Comparison of ENCODE assay signal across 17 cellular contexts in the genomic region with DNA sequence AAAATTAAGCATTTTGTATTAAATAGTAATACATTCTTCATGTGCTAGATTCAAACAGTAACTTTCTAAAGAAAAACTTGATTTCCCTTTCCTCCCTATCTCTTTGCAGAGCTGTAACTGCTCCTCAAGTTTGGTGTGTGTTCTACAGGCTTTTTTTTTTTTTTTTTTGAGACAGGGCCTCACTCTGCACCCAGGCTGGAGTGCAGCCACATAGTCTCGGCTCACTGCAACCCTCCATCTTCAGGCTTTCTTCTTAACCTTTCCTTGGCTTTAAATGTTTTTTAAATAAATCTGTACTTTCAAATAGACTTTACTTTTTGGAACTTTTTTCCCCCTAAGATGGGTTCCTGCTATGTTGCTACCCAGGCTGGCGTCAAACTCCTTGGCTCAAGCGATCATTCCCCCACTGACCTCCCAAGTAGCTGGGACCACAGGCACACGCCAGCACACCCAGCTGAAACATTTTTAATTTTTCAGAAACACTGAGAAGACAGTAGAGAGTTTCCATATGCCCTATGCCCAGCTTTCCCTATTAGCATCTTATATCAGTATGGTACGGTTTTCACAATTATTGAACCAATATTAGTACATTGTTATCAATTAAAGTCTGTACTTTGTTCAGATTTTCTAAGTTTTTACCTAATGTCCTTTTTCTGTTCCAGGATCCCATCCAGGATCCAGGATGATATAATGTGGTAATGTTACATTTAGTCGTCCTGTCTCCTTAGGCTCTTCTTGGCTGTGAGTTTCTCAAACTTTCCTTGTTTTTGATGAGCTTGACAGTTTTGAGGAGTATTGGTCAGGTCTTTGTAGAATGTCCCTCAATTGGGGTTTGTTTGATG. TPM values are rescaled to one million over a fixed set of nuclear protein-coding genes. Genes with fewer than 3 reads are reported as not detected.
A peak's percentile ranks its signal among the peaks of the same experiment; 100 is the strongest.
DNase-seq lines count a peak whose midpoint lies in the region; ATAC-seq and TF ChIP-seq lines count a peak whose summit lies in the region.
"Had no signal": no experiment of that assay in that cellular context is flagged by ENCODE, and none has a peak within 500 bp of the region (broad histone marks: within the 10 kb centered on the region; RNA-seq: fewer than 3 reads in every experiment).

No MANE protein-coding gene starts in this region.

- H3K27ac ChIP-seq in heart right ventricle (peak overlapping the region in 2 of 10 donors; percentile 2 to 43), coronary artery (peak overlapping the region; percentile 12 to 52), thymus (ENCODE audit: low read depth) (peak overlapping the region; percentile 13)
- H3K27ac ChIP-seq: RWPE1, transverse colon had no signal

- ATAC-seq in heart right ventricle (peak in 5 of 8 donors; percentile 34 to 58 (median 47)), WTC11 (peak; percentile 22; the same call in 1 of the 2 replicates), HG03439 (IDR thresholded peaks at IDR 0.05; ENCODE audit: unreplicated experiment) (no peak), GM18868 (IDR thresholded peaks at IDR 0.05; ENCODE audit: unreplicated experiment) (no peak)
- ATAC-seq: stimulated activated memory B cell treated with anti-CD40 and anti-IgM and Interleukin-4, amounts not matched to agents 10 μg/mL and 1 μg/mL and 100 μg/mL, for 72 hours had no signal

- H3K27ac Mint-ChIP-seq in WTC11, result 0 out of 2 replicates have a peak overlapping the region, but pooled peaks have one; percentile 70
- H3K27ac Mint-ChIP-seq: endodermal cell; stimulated activated memory B cell treated with anti-CD40 and anti-IgM and Interleukin-4, amounts not matched to agents 10 μg/mL and 1 μg/mL and 100 μg/mL, for 72 hours had no signal

- POLR2A ChIA-PET in WTC11 (lab: Charles Lee), result no interaction called here

- H3K9me3 ChIP-seq in heart right ventricle (no peaks in the 10 kb centered on the region), thymus (ENCODE audit: control insufficient read depth) (no peaks in the 10 kb centered on the region)
- H3K9me3 ChIP-seq: sigmoid colon, transverse colon had no signal

- intact Hi-C loops in heart right ventricle (cut with DNase I) (no loop called here), cardiac septum (cut with DNase I) (no loop called here)

- H3K4me3 ChIP-seq in heart right ventricle (no peak overlapping the region), coronary artery (no peak overlapping the region), thymus (ENCODE audit: low read length) (no peak overlapping the region)
- H3K4me3 ChIP-seq: sigmoid colon, transverse colon had no signal

- TF ChIP-seq CTCF in heart right ventricle (IDR thresholded peaks at IDR 0.05) (no peak), WTC11 (IDR thresholded peaks at IDR 0.05) (no peak), coronary artery (IDR thresholded peaks at IDR 0.05) (no peak)

- peaks cover 7% of the 10 kb centered on the region for H3K36me3 Mint-ChIP-seq in WTC11

- WGBS in heart right ventricle, 2 donors, result 75 to 81% methylated on average over 6 of the region's 6 CpGs
- 94% methylated on average over 6 of the region's 6 CpGs for WGBS in thymus

- peaks cover 5% of the 10 kb centered on the region for H3K9me3 Mint-ChIP-seq in WTC11
- H3K9me3 Mint-ChIP-seq: endodermal cell; stimulated activated memory B cell treated with anti-CD40 and anti-IgM and Interleukin-4, amounts not matched to agents 10 μg/mL and 1 μg/mL and 100 μg/mL, for 72 hours had no signal

- H3K36me3 ChIP-seq in heart right ventricle, result peaks cover 0 to 30% (median 0%) of the 10 kb centered on the region in 9 donors
- peaks cover 7% of the 10 kb centered on the region for H3K36me3 ChIP-seq in thymus (ENCODE audit: control insufficient read depth, insufficient read depth)
- H3K36me3 ChIP-seq: transverse colon had no signal

- DNase-seq in heart right ventricle (no peak), cardiac septum (ENCODE audit: low spot score) (no peak), WTC11 (ENCODE audit: low spot score) (no peak), coronary artery (ENCODE audit: low spot score) (no peak), NCI-H345 treated with DMSO at 0.1 percent for 48 hours (lab: John Stamatoyannopoulos, UW; ENCODE audit: unreplicated experiment) (no peak)
- DNase-seq: activated CD4-positive, alpha-beta T cell treated with anti-CD3 and anti-CD28 coated beads, Interleukin-2, amount 50 U/mL, for 1 hour; aorta; endodermal cell; head of caudate nucleus; NCI-H187 treated with DMSO at 0.1 percent for 48 hours; sigmoid colon; transverse colon had no signal

- CTCF ChIA-PET in WTC11 (lab: Charles Lee), result interaction anchor here (0.9 to 1.1 kb wide), 2 partner anchors 70 to 538 kb away, joined by 3 to 4 read pairs; no protein-coding TSS in a partner anchor

- H3K4me1 Mint-ChIP-seq in WTC11, result peaks cover 17% of the 10 kb centered on the region

- no peaks in the 10 kb centered on the region for H3K27me3 ChIP-seq in heart right ventricle
- H3K27me3 ChIP-seq in thymus (ENCODE audit: control insufficient read depth, insufficient read depth), result no peaks in the 10 kb centered on the region
- H3K27me3 ChIP-seq: sigmoid colon, transverse colon had no signal

- H3K27me3 Mint-ChIP-seq in WTC11 (ENCODE audit: low read depth), result no peaks in the 10 kb centered on the region
- H3K27me3 Mint-ChIP-seq: stimulated activated memory B cell treated with anti-CD40 and anti-IgM and Interleukin-4, amounts not matched to agents 10 μg/mL and 1 μg/mL and 100 μg/mL, for 72 hours had no signal

- H3K4me1 ChIP-seq in heart right ventricle (peaks cover 3 to 87% (median 68%) of the 10 kb centered on the region in 9 donors), thymus (ENCODE audit: control insufficient read depth, insufficient read depth, low read length) (peaks cover 4% of the 10 kb centered on the region)

- H3K4me3 Mint-ChIP-seq in WTC11, result no peak overlapping the region
- H3K4me3 Mint-ChIP-seq: endodermal cell; stimulated activated memory B cell treated with anti-CD40 and anti-IgM and Interleukin-4, amounts not matched to agents 10 μg/mL and 1 μg/mL and 100 μg/mL, for 72 hours had no signal

TF ChIP-seq in WTC11, 78 proteins besides CTCF, POLR2A, EP300 and RAD21 (continues in another document):
- TF ChIP-seq, protein P1, sequence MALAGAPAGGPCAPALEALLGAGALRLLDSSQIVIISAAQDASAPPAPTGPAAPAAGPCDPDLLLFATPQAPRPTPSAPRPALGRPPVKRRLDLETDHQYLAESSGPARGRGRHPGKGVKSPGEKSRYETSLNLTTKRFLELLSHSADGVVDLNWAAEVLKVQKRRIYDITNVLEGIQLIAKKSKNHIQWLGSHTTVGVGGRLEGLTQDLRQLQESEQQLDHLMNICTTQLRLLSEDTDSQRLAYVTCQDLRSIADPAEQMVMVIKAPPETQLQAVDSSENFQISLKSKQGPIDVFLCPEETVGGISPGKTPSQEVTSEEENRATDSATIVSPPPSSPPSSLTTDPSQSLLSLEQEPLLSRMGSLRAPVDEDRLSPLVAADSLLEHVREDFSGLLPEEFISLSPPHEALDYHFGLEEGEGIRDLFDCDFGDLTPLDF (CRISPR knock-in tag; IDR thresholded peaks at IDR 0.05), result no peak
- TF ChIP-seq RELA (CRISPR knock-in tag; IDR thresholded peaks at IDR 0.05; ENCODE audit: borderline replicate concordance), result no peak
- no peak for TF ChIP-seq PRRX2 (CRISPR knock-in tag; IDR thresholded peaks at IDR 0.05)
- TF ChIP-seq KAT7 (CRISPR knock-in tag; IDR thresholded peaks at IDR 0.05; ENCODE audit: borderline replicate concordance), result no peak
- no peak for TF ChIP-seq CREM (CRISPR knock-in tag; IDR thresholded peaks at IDR 0.05)
- no peak for TF ChIP-seq TP53 (CRISPR knock-in tag; IDR thresholded peaks at IDR 0.05)
- TF ChIP-seq FOXJ3 (CRISPR knock-in tag; IDR thresholded peaks at IDR 0.05; ENCODE audit: borderline replicate concordance), result no peak
- TF ChIP-seq, protein P2, sequence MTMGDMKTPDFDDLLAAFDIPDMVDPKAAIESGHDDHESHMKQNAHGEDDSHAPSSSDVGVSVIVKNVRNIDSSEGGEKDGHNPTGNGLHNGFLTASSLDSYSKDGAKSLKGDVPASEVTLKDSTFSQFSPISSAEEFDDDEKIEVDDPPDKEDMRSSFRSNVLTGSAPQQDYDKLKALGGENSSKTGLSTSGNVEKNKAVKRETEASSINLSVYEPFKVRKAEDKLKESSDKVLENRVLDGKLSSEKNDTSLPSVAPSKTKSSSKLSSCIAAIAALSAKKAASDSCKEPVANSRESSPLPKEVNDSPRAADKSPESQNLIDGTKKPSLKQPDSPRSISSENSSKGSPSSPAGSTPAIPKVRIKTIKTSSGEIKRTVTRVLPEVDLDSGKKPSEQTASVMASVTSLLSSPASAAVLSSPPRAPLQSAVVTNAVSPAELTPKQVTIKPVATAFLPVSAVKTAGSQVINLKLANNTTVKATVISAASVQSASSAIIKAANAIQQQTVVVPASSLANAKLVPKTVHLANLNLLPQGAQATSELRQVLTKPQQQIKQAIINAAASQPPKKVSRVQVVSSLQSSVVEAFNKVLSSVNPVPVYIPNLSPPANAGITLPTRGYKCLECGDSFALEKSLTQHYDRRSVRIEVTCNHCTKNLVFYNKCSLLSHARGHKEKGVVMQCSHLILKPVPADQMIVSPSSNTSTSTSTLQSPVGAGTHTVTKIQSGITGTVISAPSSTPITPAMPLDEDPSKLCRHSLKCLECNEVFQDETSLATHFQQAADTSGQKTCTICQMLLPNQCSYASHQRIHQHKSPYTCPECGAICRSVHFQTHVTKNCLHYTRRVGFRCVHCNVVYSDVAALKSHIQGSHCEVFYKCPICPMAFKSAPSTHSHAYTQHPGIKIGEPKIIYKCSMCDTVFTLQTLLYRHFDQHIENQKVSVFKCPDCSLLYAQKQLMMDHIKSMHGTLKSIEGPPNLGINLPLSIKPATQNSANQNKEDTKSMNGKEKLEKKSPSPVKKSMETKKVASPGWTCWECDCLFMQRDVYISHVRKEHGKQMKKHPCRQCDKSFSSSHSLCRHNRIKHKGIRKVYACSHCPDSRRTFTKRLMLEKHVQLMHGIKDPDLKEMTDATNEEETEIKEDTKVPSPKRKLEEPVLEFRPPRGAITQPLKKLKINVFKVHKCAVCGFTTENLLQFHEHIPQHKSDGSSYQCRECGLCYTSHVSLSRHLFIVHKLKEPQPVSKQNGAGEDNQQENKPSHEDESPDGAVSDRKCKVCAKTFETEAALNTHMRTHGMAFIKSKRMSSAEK (CRISPR knock-in tag; IDR thresholded peaks at IDR 0.05; ENCODE audit: borderline replicate concordance), result no peak
- no peak for TF ChIP-seq ZNF671 (CRISPR knock-in tag; IDR thresholded peaks at IDR 0.05)
- no peak for TF ChIP-seq FOXK1 (CRISPR knock-in tag; IDR thresholded peaks at IDR 0.05)

RNA-seq across cellular contexts. Expression of a gene that starts 9.2 kb away (rescaled TPM):
- total RNA-seq in heart right ventricle, result 10 to 100 TPM; 52.7 to 67.4 (median 60.7) TPM
- 10 to 100 TPM; 25.2 to 52.8 TPM for polyA plus RNA-seq in heart right ventricle
- 58.8 TPM for total RNA-seq in cardiac septum
- total RNA-seq in WTC11 (2021), result 26.4 to 27.6 TPM (median 26.6 TPM) in 3 replicates
- 121 TPM for polyA plus RNA-seq in thymus

Comparison
In these comparisons a context has a peak if more than half of its experiments do, and no peak if none do; other contexts are left out.
1. ATAC-seq: peak in heart right ventricle (5 of 8) and WTC11 (single experiment); none in HG03439 (single experiment) and GM18868 (single experiment).